ENCODE assay signal across 1 cellular context in genomic region chr1:207333620-207334019, GRCh38.
A peak's percentile ranks its signal among the peaks of the same experiment; 100 is the strongest.
TF ChIP-seq lines count a peak whose summit lies in the region.

No MANE protein-coding gene starts in this region.

TF ChIP-seq in K562, 482 proteins besides CTCF, POLR2A, EP300 and RAD21:
- TF ChIP-seq ZNF311 (CRISPR knock-in tag; IDR thresholded peaks at IDR 0.05) = no peak
- TF ChIP-seq ZNF407 (IDR thresholded peaks at IDR 0.05; ENCODE audit: low read depth) = no peak
- TF ChIP-seq ATF4 (CRISPR knock-in tag; IDR thresholded peaks at IDR 0.05) = no peak
- no peak for TF ChIP-seq SAFB (IDR thresholded peaks at IDR 0.05; ENCODE audit: borderline replicate concordance, low read depth, low read length)
- no peak for TF ChIP-seq RBM25 (IDR thresholded peaks at IDR 0.05; ENCODE audit: low read depth, low read length, severe bottlenecking)
- TF ChIP-seq TRIM24 (IDR thresholded peaks at IDR 0.05) = 0 out of 4 replicates have a peak, but pooled peaks of 1 of the 2 experiments have one; percentile 4
- TF ChIP-seq GABPA (tag; conservative IDR thresholded peaks at IDR 0.05; ENCODE audit: low read depth) = 0 out of 2 replicates have a peak, but pooled peaks have one; percentile 14
- TF ChIP-seq PATZ1 (CRISPR knock-in tag; IDR thresholded peaks at IDR 0.05; ENCODE audit: borderline replicate concordance) = no peak
- 0 out of 2 replicates have a peak, but pooled peaks have one; percentile 44 for TF ChIP-seq ZNF512 (tag; IDR thresholded peaks at IDR 0.05)
- TF ChIP-seq CHCHD3 (CRISPR knock-in tag; IDR thresholded peaks at IDR 0.05) = no peak
- 0 out of 2 replicates have a peak, but pooled peaks have one; percentile 19 for TF ChIP-seq HBP1 (CRISPR knock-in tag; IDR thresholded peaks at IDR 0.05)
- no peak for TF ChIP-seq USF2 (CRISPR knock-in tag; IDR thresholded peaks at IDR 0.05)
- TF ChIP-seq OTX1 (CRISPR knock-in tag; IDR thresholded peaks at IDR 0.05) = no peak
- 0 out of 2 replicates have a peak, but pooled peaks have one; percentile 31 for TF ChIP-seq SUPT5H (IDR thresholded peaks at IDR 0.05)
- no peak for TF ChIP-seq CHD2 (IDR thresholded peaks at IDR 0.05; ENCODE audit: low read depth, low read length)
